ENCODE assay signal across 1 cellular context in the genomic region with DNA sequence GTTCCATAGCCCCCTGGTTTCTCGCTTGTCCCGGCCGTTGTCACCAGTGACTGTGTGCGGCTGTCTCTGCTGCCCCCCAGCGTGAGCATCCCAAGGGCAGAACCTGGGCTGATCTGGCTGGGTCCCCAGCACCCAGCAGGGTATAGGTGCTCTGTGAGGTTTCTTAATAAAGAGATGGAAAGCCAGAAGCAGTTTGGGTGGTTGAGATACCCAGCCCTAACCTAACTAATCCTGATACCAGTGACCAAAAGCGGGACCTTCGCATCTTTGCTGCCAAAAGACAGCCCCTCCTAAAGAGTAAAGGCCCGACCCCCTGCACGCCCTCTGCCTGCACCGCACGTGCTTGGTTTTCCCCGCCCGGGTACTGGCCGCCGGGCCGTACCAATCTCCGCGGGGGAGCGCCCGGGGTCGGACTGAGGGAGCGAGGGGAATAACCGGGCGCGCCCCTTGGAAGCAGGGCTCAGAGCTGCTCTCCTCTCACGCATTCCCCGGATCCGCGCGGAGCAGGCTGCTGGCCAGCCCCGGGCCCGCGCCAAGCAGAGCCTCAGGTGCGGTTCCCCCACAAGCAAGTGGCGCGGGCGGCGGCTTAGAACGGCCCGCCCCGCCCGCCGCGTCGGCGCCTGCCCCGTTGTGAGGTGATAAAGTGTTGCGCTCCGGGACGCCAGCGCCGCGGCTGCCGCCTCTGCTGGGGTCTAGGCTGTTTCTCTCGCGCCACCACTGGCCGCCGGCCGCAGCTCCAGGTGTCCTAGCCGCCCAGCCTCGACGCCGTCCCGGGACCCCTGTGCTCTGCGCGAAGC.
TF ChIP-seq lines count a peak whose summit lies in the region.

A gene with protein sequence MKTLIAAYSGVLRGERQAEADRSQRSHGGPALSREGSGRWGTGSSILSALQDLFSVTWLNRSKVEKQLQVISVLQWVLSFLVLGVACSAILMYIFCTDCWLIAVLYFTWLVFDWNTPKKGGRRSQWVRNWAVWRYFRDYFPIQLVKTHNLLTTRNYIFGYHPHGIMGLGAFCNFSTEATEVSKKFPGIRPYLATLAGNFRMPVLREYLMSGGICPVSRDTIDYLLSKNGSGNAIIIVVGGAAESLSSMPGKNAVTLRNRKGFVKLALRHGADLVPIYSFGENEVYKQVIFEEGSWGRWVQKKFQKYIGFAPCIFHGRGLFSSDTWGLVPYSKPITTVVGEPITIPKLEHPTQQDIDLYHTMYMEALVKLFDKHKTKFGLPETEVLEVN (plus strand): TSS at position 667 of the 797 bp plus-strand sequence. CDS start 214 bp downstream, outside the sequence.

TF ChIP-seq in HepG2, 621 proteins besides CTCF, POLR2A, EP300 and RAD21 (continued from another document and continues in another):
- TF ChIP-seq, protein P1, sequence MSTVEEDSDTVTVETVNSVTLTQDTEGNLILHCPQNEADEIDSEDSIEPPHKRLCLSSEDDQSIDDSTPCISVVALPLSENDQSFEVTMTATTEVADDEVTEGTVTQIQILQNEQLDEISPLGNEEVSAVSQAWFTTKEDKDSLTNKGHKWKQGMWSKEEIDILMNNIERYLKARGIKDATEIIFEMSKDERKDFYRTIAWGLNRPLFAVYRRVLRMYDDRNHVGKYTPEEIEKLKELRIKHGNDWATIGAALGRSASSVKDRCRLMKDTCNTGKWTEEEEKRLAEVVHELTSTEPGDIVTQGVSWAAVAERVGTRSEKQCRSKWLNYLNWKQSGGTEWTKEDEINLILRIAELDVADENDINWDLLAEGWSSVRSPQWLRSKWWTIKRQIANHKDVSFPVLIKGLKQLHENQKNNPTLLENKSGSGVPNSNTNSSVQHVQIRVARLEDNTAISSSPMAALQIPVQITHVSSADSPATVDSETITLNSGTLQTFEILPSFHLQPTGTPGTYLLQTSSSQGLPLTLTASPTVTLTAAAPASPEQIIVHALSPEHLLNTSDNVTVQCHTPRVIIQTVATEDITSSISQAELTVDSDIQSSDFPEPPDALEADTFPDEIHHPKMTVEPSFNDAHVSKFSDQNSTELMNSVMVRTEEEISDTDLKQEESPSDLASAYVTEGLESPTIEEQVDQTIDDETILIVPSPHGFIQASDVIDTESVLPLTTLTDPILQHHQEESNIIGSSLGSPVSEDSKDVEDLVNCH (CRISPR knock-in tag; IDR thresholded peaks at IDR 0.05) = no peak
- TF ChIP-seq ZNF431 (CRISPR knock-in tag; IDR thresholded peaks at IDR 0.05; ENCODE audit: borderline replicate concordance, low read depth) (no peak; the same call in 1 of the 2 replicates), ZNF496 (CRISPR knock-in tag; IDR thresholded peaks at IDR 0.05; ENCODE audit: insufficient replicate concordance) (no peak), TARDBP (CRISPR knock-in tag; IDR thresholded peaks at IDR 0.05) (peak; percentile 83), ZFP37 (CRISPR knock-in tag; IDR thresholded peaks at IDR 0.05; ENCODE audit: borderline replicate concordance) (no peak), HMG20B (CRISPR knock-in tag; conservative IDR thresholded peaks at IDR 0.05) (no peak), ZNF775 (CRISPR knock-in tag; IDR thresholded peaks at IDR 0.05; ENCODE audit: borderline replicate concordance) (no peak), NR2F2 (IDR thresholded peaks at IDR 0.05; ENCODE audit: borderline replicate concordance, low read depth) (no peak; the same call in 1 of the 2 replicates), ZNF839 (CRISPR knock-in tag; IDR thresholded peaks at IDR 0.05; ENCODE audit: borderline replicate concordance) (no peak; the same call in 1 of the 2 replicates), REPIN1 (CRISPR knock-in tag; IDR thresholded peaks at IDR 0.05; ENCODE audit: borderline replicate concordance, low read depth) (peak; percentile 92), TMF1 (CRISPR knock-in tag; IDR thresholded peaks at IDR 0.05; ENCODE audit: low read depth) (0 out of 2 replicates have a peak, but pooled peaks have one; percentile 58), RFX3 (CRISPR knock-in tag; IDR thresholded peaks at IDR 0.05) (no peak), PTBP1 (IDR thresholded peaks at IDR 0.05; ENCODE audit: low read depth, low read length, poor library complexity, severe bottlenecking) (no peak), ZNF446 (CRISPR knock-in tag; IDR thresholded peaks at IDR 0.05) (peak; percentile 95)
- TF ChIP-seq, protein P2, sequence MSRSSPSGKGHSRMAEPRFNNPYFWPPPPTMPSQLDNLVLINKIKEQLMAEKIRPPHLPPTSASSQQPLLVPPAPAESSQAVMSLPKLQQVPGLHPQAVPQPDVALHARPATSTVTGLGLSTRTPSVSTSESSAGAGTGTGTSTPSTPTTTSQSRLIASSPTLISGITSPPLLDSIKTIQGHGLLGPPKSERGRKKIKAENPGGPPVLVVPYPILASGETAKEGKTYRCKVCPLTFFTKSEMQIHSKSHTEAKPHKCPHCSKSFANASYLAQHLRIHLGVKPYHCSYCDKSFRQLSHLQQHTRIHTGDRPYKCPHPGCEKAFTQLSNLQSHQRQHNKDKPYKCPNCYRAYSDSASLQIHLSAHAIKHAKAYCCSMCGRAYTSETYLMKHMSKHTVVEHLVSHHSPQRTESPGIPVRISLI (CRISPR knock-in tag; IDR thresholded peaks at IDR 0.05; ENCODE audit: borderline replicate concordance) = no peak
- TF ChIP-seq, protein P3, sequence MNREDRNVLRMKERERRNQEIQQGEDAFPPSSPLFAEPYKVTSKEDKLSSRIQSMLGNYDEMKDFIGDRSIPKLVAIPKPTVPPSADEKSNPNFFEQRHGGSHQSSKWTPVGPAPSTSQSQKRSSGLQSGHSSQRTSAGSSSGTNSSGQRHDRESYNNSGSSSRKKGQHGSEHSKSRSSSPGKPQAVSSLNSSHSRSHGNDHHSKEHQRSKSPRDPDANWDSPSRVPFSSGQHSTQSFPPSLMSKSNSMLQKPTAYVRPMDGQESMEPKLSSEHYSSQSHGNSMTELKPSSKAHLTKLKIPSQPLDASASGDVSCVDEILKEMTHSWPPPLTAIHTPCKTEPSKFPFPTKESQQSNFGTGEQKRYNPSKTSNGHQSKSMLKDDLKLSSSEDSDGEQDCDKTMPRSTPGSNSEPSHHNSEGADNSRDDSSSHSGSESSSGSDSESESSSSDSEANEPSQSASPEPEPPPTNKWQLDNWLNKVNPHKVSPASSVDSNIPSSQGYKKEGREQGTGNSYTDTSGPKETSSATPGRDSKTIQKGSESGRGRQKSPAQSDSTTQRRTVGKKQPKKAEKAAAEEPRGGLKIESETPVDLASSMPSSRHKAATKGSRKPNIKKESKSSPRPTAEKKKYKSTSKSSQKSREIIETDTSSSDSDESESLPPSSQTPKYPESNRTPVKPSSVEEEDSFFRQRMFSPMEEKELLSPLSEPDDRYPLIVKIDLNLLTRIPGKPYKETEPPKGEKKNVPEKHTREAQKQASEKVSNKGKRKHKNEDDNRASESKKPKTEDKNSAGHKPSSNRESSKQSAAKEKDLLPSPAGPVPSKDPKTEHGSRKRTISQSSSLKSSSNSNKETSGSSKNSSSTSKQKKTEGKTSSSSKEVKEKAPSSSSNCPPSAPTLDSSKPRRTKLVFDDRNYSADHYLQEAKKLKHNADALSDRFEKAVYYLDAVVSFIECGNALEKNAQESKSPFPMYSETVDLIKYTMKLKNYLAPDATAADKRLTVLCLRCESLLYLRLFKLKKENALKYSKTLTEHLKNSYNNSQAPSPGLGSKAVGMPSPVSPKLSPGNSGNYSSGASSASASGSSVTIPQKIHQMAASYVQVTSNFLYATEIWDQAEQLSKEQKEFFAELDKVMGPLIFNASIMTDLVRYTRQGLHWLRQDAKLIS (CRISPR knock-in tag; IDR thresholded peaks at IDR 0.05) = 0 out of 2 replicates have a peak, but pooled peaks have one; percentile 36
- TF ChIP-seq, protein P4, sequence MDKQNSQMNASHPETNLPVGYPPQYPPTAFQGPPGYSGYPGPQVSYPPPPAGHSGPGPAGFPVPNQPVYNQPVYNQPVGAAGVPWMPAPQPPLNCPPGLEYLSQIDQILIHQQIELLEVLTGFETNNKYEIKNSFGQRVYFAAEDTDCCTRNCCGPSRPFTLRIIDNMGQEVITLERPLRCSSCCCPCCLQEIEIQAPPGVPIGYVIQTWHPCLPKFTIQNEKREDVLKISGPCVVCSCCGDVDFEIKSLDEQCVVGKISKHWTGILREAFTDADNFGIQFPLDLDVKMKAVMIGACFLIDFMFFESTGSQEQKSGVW (CRISPR knock-in tag; IDR thresholded peaks at IDR 0.05; ENCODE audit: borderline replicate concordance) = no peak
- TF ChIP-seq, protein P5, sequence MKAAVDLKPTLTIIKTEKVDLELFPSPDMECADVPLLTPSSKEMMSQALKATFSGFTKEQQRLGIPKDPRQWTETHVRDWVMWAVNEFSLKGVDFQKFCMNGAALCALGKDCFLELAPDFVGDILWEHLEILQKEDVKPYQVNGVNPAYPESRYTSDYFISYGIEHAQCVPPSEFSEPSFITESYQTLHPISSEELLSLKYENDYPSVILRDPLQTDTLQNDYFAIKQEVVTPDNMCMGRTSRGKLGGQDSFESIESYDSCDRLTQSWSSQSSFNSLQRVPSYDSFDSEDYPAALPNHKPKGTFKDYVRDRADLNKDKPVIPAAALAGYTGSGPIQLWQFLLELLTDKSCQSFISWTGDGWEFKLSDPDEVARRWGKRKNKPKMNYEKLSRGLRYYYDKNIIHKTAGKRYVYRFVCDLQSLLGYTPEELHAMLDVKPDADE (CRISPR knock-in tag; IDR thresholded peaks at IDR 0.05) = no peak
- TF ChIP-seq, protein P6, sequence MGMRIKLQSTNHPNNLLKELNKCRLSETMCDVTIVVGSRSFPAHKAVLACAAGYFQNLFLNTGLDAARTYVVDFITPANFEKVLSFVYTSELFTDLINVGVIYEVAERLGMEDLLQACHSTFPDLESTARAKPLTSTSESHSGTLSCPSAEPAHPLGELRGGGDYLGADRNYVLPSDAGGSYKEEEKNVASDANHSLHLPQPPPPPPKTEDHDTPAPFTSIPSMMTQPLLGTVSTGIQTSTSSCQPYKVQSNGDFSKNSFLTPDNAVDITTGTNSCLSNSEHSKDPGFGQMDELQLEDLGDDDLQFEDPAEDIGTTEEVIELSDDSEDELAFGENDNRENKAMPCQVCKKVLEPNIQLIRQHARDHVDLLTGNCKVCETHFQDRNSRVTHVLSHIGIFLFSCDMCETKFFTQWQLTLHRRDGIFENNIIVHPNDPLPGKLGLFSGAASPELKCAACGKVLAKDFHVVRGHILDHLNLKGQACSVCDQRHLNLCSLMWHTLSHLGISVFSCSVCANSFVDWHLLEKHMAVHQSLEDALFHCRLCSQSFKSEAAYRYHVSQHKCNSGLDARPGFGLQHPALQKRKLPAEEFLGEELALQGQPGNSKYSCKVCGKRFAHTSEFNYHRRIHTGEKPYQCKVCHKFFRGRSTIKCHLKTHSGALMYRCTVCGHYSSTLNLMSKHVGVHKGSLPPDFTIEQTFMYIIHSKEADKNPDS (CRISPR knock-in tag; IDR thresholded peaks at IDR 0.05) = peak; percentile 44; the same call in 1 of the 2 replicates
- TF ChIP-seq, protein P7, sequence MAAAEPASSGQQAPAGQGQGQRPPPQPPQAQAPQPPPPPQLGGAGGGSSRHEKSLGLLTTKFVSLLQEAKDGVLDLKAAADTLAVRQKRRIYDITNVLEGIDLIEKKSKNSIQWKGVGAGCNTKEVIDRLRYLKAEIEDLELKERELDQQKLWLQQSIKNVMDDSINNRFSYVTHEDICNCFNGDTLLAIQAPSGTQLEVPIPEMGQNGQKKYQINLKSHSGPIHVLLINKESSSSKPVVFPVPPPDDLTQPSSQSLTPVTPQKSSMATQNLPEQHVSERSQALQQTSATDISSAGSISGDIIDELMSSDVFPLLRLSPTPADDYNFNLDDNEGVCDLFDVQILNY (CRISPR knock-in tag; conservative IDR thresholded peaks at IDR 0.05) = peak; percentile 53; the same call in 1 of the 2 replicates
- TF ChIP-seq, protein P8, sequence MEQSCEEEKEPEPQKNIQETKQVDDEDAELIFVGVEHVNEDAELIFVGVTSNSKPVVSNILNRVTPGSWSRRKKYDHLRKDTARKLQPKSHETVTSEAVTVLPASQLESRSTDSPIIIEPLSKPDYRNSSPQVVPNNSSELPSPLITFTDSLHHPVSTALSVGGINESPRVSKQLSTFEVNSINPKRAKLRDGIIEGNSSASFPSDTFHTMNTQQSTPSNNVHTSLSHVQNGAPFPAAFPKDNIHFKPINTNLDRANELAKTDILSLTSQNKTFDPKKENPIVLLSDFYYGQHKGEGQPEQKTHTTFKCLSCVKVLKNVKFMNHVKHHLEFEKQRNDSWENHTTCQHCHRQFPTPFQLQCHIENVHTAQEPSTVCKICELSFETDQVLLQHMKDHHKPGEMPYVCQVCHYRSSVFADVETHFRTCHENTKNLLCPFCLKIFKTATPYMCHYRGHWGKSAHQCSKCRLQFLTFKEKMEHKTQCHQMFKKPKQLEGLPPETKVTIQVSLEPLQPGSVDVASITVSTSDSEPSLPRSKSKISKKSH (CRISPR knock-in tag; IDR thresholded peaks at IDR 0.05; ENCODE audit: borderline replicate concordance) = peak; percentile 87; the same call in 1 of the 2 replicates
- TF ChIP-seq, protein P9, sequence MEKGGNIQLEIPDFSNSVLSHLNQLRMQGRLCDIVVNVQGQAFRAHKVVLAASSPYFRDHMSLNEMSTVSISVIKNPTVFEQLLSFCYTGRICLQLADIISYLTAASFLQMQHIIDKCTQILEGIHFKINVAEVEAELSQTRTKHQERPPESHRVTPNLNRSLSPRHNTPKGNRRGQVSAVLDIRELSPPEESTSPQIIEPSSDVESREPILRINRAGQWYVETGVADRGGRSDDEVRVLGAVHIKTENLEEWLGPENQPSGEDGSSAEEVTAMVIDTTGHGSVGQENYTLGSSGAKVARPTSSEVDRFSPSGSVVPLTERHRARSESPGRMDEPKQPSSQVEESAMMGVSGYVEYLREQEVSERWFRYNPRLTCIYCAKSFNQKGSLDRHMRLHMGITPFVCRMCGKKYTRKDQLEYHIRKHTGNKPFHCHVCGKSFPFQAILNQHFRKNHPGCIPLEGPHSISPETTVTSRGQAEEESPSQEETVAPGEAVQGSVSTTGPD (CRISPR knock-in tag; IDR thresholded peaks at IDR 0.05) = 0 out of 2 replicates have a peak, but pooled peaks have one; percentile 59
- TF ChIP-seq, protein P10, sequence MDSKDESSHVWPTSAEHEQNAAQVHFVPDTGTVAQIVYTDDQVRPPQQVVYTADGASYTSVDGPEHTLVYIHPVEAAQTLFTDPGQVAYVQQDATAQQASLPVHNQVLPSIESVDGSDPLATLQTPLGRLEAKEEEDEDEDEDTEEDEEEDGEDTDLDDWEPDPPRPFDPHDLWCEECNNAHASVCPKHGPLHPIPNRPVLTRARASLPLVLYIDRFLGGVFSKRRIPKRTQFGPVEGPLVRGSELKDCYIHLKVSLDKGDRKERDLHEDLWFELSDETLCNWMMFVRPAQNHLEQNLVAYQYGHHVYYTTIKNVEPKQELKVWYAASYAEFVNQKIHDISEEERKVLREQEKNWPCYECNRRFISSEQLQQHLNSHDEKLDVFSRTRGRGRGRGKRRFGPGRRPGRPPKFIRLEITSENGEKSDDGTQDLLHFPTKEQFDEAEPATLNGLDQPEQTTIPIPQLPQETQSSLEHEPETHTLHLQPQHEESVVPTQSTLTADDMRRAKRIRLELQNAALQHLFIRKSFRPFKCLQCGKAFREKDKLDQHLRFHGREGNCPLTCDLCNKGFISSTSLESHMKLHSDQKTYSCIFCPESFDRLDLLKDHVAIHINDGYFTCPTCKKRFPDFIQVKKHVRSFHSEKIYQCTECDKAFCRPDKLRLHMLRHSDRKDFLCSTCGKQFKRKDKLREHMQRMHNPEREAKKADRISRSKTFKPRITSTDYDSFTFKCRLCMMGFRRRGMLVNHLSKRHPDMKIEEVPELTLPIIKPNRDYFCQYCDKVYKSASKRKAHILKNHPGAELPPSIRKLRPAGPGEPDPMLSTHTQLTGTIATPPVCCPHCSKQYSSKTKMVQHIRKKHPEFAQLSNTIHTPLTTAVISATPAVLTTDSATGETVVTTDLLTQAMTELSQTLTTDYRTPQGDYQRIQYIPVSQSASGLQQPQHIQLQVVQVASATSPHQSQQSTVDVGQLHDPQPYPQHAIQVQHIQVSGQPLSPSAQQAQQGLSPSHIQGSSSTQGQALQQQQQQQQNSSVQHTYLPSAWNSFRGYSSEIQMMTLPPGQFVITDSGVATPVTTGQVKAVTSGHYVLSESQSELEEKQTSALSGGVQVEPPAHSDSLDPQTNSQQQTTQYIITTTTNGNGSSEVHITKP (CRISPR knock-in tag; IDR thresholded peaks at IDR 0.05; ENCODE audit: low read depth) = peak; percentile 99
